Comparison of ENCODE assay signal across 15 cellular contexts in genomic region chr6:141541766-141542324, GRCh38.
DNase-seq lines count a peak whose midpoint lies in the region; ATAC-seq, FAIRE-seq and TF ChIP-seq lines count a peak whose summit lies in the region.
"Had no signal": no experiment of that assay in that cellular context is flagged by ENCODE, and none has a peak within 500 bp of the region (broad histone marks: within the 10 kb centered on the region; RNA-seq: fewer than 3 reads in every experiment).

No MANE protein-coding gene starts in this region.

- no peak overlapping the region for H3K9ac ChIP-seq in astrocyte (ENCODE audit: low read length)

- no peaks in the 10 kb centered on the region for H3K36me3 Mint-ChIP-seq in astrocyte (ENCODE audit: low read depth, unreplicated experiment)
- H3K36me3 Mint-ChIP-seq: activated naive CD4-positive, alpha-beta T cell treated with anti-CD3 and anti-CD28 coated beads, Interleukin-2, amount 50 U/mL, for 24 hours; naive thymus-derived CD8-positive, alpha-beta T cell had no signal

- peak; percentile 62 for FAIRE-seq in astrocyte (lab: Jason Lieb, UNC)
- FAIRE-seq: GM18507 had no signal

- no peaks in the 10 kb centered on the region for H3K9me3 Mint-ChIP-seq in astrocyte (ENCODE audit: unreplicated experiment)
- H3K9me3 Mint-ChIP-seq: activated naive CD4-positive, alpha-beta T cell treated with anti-CD3 and anti-CD28 coated beads, Interleukin-2, amount 50 U/mL, for 24 hours had no signal

- peaks cover 4% of the 10 kb centered on the region for H3K4me1 ChIP-seq in astrocyte (ENCODE audit: insufficient read depth, low read length)
- peaks cover 5% of the 10 kb centered on the region for H3K4me1 ChIP-seq in neuron (ENCODE audit: insufficient read depth, low read length)

- H3K4me3 ChIP-seq in astrocyte (ENCODE audit: insufficient read depth, low read depth, low read length) (no peak overlapping the region), neuron (ENCODE audit: low read length) (no peak overlapping the region)

- H3K79me2 ChIP-seq in astrocyte (ENCODE audit: insufficient read depth, low read length) = no peaks in the 10 kb centered on the region

- H4K20me1 ChIP-seq in astrocyte (ENCODE audit: insufficient read depth, low read length) = no peaks in the 10 kb centered on the region

- H3K36me3 ChIP-seq in astrocyte (ENCODE audit: insufficient read depth, low read length) = no peaks in the 10 kb centered on the region
- no peaks in the 10 kb centered on the region for H3K36me3 ChIP-seq in neuron (ENCODE audit: insufficient read depth, low read length)

- H3K27me3 Mint-ChIP-seq in astrocyte (ENCODE audit: low read depth, unreplicated experiment) = no peaks in the 10 kb centered on the region
- H3K27me3 Mint-ChIP-seq: activated naive CD4-positive, alpha-beta T cell treated with anti-CD3 and anti-CD28 coated beads, Interleukin-2, amount 50 U/mL, for 24 hours had no signal

- no peak overlapping the region for H2AFZ ChIP-seq in astrocyte (ENCODE audit: low read depth, low read length)
- peak overlapping the region; percentile 51 for H2AFZ ChIP-seq in neuron (ENCODE audit: low read depth, low read length)

- TF ChIP-seq CTCF in astrocyte (IDR thresholded peaks at IDR 0.05; ENCODE audit: insufficient read depth, low read depth, low read length) = no peak

- H3K9me3 ChIP-seq in astrocyte (ENCODE audit: insufficient read depth, low read depth, low read length) (no peaks in the 10 kb centered on the region), neuron (ENCODE audit: low read length) (no peaks in the 10 kb centered on the region)

- H3K27ac Mint-ChIP-seq in astrocyte (ENCODE audit: unreplicated experiment) = no peak overlapping the region
- H3K27ac Mint-ChIP-seq: activated naive CD4-positive, alpha-beta T cell treated with anti-CD3 and anti-CD28 coated beads, Interleukin-2, amount 50 U/mL, for 24 hours had no signal

- H3K4me3 Mint-ChIP-seq in astrocyte (ENCODE audit: unreplicated experiment) = no peak overlapping the region
- H3K4me3 Mint-ChIP-seq: activated naive CD4-positive, alpha-beta T cell treated with anti-CD3 and anti-CD28 coated beads, Interleukin-2, amount 50 U/mL, for 24 hours; naive thymus-derived CD8-positive, alpha-beta T cell had no signal

- H3K4me2 ChIP-seq in astrocyte (ENCODE audit: low read length) = no peak overlapping the region

- no peak overlapping the region for H3K27ac ChIP-seq in astrocyte (ENCODE audit: low read depth, low read length)

- ATAC-seq in GM21381 (IDR thresholded peaks at IDR 0.05; ENCODE audit: unreplicated experiment) (peak; percentile 58), HG03039 (IDR thresholded peaks at IDR 0.05; ENCODE audit: unreplicated experiment) (no peak), HG02623 (IDR thresholded peaks at IDR 0.05; ENCODE audit: unreplicated experiment) (no peak), HG02763 (IDR thresholded peaks at IDR 0.05; ENCODE audit: unreplicated experiment) (no peak)
- ATAC-seq: activated CD4-positive, CD25-positive, alpha-beta regulatory T cell treated with anti-CD3 and anti-CD28 coated beads, Interleukin-2, amount 50 U/mL, for 24 hours had no signal

- H3K4me1 Mint-ChIP-seq in astrocyte (ENCODE audit: low read depth, unreplicated experiment) = no peaks in the 10 kb centered on the region
- H3K4me1 Mint-ChIP-seq: activated naive CD4-positive, alpha-beta T cell treated with anti-CD3 and anti-CD28 coated beads, Interleukin-2, amount 50 U/mL, for 24 hours had no signal

- DNase-seq in LHCN-M2 (ENCODE audit: low read depth) (peak; percentile 37), astrocyte (ENCODE audit: low read depth) (no peak)
- DNase-seq: MM.1S; naive thymus-derived CD8-positive, alpha-beta T cell; NCI-H2029 treated with DMSO at 0.1 percent for 48 hours; NCI-H82; substantia nigra had no signal

- H3K27me3 ChIP-seq in astrocyte (ENCODE audit: insufficient read depth, low read length) = no peaks in the 10 kb centered on the region
- no peaks in the 10 kb centered on the region for H3K27me3 ChIP-seq in neuron (ENCODE audit: insufficient read depth, low read length)
